ENCODE assay signal across 9 cellular contexts in the genomic region with DNA sequence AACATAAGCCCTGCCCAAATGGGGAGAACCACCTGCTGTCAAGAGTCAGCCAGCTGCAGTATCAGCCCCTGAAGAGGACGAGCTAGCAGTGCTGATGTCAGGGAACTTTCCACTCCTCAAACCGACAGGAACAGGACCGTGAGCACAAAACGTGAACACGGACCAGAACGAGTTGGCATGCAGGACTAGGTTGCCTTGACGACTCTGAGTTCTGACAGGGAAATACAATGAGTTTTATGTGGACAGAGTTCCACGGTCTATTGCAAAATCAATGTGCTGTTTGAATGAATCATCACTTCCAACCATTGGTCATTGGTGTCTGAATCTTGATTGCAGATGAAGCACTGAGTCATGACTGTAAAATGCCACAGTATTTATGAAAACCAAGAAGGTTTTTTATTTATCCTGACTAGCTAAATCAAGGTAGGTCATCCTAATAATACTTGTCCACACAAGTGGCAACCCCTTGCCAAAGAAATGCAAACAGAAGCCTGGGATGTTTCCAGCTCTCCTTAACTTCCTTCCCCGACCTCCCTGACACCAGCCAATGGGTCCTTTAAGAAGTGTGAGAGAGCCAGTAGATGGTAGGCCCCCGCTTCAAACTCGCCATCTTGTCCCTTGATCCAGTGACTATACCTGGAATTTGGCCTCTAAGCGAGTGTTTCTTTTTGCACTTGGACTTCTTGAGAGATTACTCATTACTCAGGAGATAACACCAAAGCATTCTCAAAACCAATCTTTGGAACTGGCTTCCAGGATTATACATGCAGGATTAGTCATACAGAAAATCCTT.
A peak's percentile ranks its signal among the peaks of the same experiment; 100 is the strongest.
DNase-seq lines count a peak whose midpoint lies in the region; ATAC-seq and TF ChIP-seq lines count a peak whose summit lies in the region.
"Had no signal": no experiment of that assay in that cellular context is flagged by ENCODE, and none has a peak within 500 bp of the region (broad histone marks: within the 10 kb centered on the region; RNA-seq: fewer than 3 reads in every experiment).

No MANE protein-coding gene starts in this region.

- WGBS in hepatocyte (ENCODE audit: low lambda C conversion rate, missing lambda C conversion rate) = 53% methylated on average over 12 of the region's 12 CpGs
- WGBS in suprapubic skin = 19% methylated on average over 12 of the region's 12 CpGs

- peaks cover 12% of the 10 kb centered on the region for H3K27me3 Mint-ChIP-seq in activated T-helper 17 cell treated with anti-CD3 and anti-CD28 coated beads, Interleukin-2, amount 50 U/mL, for 72 hours

- peak overlapping the region; percentile 94 for H3K27ac ChIP-seq in hepatocyte
- peak overlapping the region; percentile 93 for H3K27ac ChIP-seq in suprapubic skin

- peak overlapping the region; percentile 28 for H3K4me2 ChIP-seq in hepatocyte

- no peak overlapping the region for H2AFZ ChIP-seq in hepatocyte

- no peaks in the 10 kb centered on the region for H3K79me2 ChIP-seq in hepatocyte

- no peak for TF ChIP-seq EP300 in suprapubic skin (IDR thresholded peaks at IDR 0.05)

- H3K36me3 ChIP-seq in hepatocyte (replicated peaks; ENCODE audit: insufficient read depth, low read depth) (no peaks in the 10 kb centered on the region), suprapubic skin (no peaks in the 10 kb centered on the region)

- H4K20me1 ChIP-seq in hepatocyte (ENCODE audit: insufficient read depth, poor library complexity, severe bottlenecking) = no peaks in the 10 kb centered on the region

- TF ChIP-seq CTCF in AG09319 (IDR thresholded peaks at IDR 0.05; ENCODE audit: low read depth, low read length) (no peak), hepatocyte (IDR thresholded peaks at IDR 0.05; ENCODE audit: poor library complexity) (no peak), suprapubic skin (IDR thresholded peaks at IDR 0.05) (no peak)

- H3K9me3 ChIP-seq in hepatocyte (ENCODE audit: low read depth) (no peaks in the 10 kb centered on the region), suprapubic skin (no peaks in the 10 kb centered on the region)

- H3K9me2 ChIP-seq in hepatocyte (replicated peaks; ENCODE audit: insufficient read depth) = no peaks in the 10 kb centered on the region

- H3K36me3 Mint-ChIP-seq in activated T-helper 17 cell treated with anti-CD3 and anti-CD28 coated beads, Interleukin-2, amount 50 U/mL, for 72 hours (ENCODE audit: low read depth) = no peaks in the 10 kb centered on the region
- H3K36me3 Mint-ChIP-seq: brain had no signal

- no peak overlapping the region for H3K27ac Mint-ChIP-seq in activated T-helper 17 cell treated with anti-CD3 and anti-CD28 coated beads, Interleukin-2, amount 50 U/mL, for 72 hours

- H3K27me3 ChIP-seq in hepatocyte (no peaks in the 10 kb centered on the region), suprapubic skin (peaks cover 5% of the 10 kb centered on the region)

- H3K4me3 ChIP-seq in hepatocyte = no peak overlapping the region
- peak overlapping the region; percentile 11 for H3K4me3 ChIP-seq in suprapubic skin

- H3K9me3 Mint-ChIP-seq in activated T-helper 17 cell treated with anti-CD3 and anti-CD28 coated beads, Interleukin-2, amount 50 U/mL, for 72 hours = no peaks in the 10 kb centered on the region
- H3K9me3 Mint-ChIP-seq: brain had no signal

- TF ChIP-seq POLR2A in suprapubic skin (IDR thresholded peaks at IDR 0.05) = no peak

- ATAC-seq in activated T-helper 17 cell treated with anti-CD3 and anti-CD28 coated beads, Interleukin-2, amount 50 U/mL, for 72 hours (replicated peaks) = peak; percentile 56
- ATAC-seq in GM18868 (IDR thresholded peaks at IDR 0.05; ENCODE audit: unreplicated experiment) = no peak

- H3K4me3 Mint-ChIP-seq in activated T-helper 17 cell treated with anti-CD3 and anti-CD28 coated beads, Interleukin-2, amount 50 U/mL, for 72 hours = no peak overlapping the region
- H3K4me3 Mint-ChIP-seq: brain had no signal

- DNase-seq in AG09319 (ENCODE audit: extremely low read depth, low read depth) (peak; percentile 95), HT1080 (ENCODE audit: low read depth) (peak; percentile 99), hepatocyte (ENCODE audit: low spot score) (peak; percentile 89), suprapubic skin (ENCODE audit: low spot score in 2 of 2) (peak in 1 of 2 donors; percentile 89), activated gamma-delta T cell (lab: John Stamatoyannopoulos, UW) (no peak)
- DNase-seq in stimulated activated naive CD4-positive, alpha-beta T cell (lab: John Stamatoyannopoulos, UW) = no peak

- H3K4me1 ChIP-seq in hepatocyte (ENCODE audit: insufficient read depth) (peaks cover 17% of the 10 kb centered on the region), suprapubic skin (peaks cover 28% of the 10 kb centered on the region)

- H3K4me1 Mint-ChIP-seq in activated T-helper 17 cell treated with anti-CD3 and anti-CD28 coated beads, Interleukin-2, amount 50 U/mL, for 72 hours = no peaks in the 10 kb centered on the region

Comparison
In these comparisons a context has a peak if more than half of its experiments do, and no peak if none do; other contexts are left out.
1. DNase-seq: peak in AG09319 (single experiment), HT1080 (single experiment) and hepatocyte (single experiment); none in stimulated activated naive CD4-positive, alpha-beta T cell (0 of 6) and activated gamma-delta T cell (single experiment).